In the genomic region with DNA sequence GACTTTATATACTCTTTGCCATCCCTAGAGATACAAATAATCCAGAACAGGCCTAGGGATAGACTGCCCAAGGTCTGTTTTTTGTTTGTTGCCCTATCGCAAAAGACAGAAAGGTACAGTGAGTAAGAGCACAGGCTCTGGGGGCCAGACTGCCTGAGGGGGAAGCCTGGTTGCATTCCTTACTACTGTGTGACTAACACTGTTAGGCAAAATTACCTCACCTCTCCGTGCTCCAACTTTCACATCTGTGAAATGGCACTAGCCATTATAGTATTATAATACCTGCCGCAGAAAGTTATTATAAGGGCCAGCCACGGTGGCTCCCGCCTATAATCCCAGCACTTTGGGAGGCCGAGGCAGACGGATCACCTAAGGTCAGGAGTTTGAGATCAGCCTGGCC, we compare ENCODE assay signal across 16 cellular contexts. TPM values are rescaled to one million over a fixed set of nuclear protein-coding genes. Genes with fewer than 3 reads are reported as not detected.
DNase-seq lines count a peak whose midpoint lies in the region; ATAC-seq, FAIRE-seq and TF ChIP-seq lines count a peak whose summit lies in the region.
"Had no signal": no experiment of that assay in that cellular context is flagged by ENCODE, and none has a peak within 500 bp of the region (broad histone marks: within the 10 kb centered on the region; RNA-seq: fewer than 3 reads in every experiment).

No MANE protein-coding gene starts in this region.

- no peak for TF ChIP-seq CTCF in bronchial epithelial cell (IDR thresholded peaks at IDR 0.05; ENCODE audit: insufficient read depth, low read length, severe bottlenecking)
- TF ChIP-seq CTCF in neural progenitor cell (IDR thresholded peaks at IDR 0.05), result no peak
- TF ChIP-seq CTCF in omental fat pad (IDR thresholded peaks at IDR 0.05), result no peak

- no peak overlapping the region for H3K18ac ChIP-seq in mesendoderm (ENCODE audit: low read length)

- H3K9me3 Mint-ChIP-seq in activated CD4-positive, alpha-beta T cell treated with anti-CD3 and anti-CD28 coated beads for 36 hours (ENCODE audit: low read depth), result no peaks in the 10 kb centered on the region
- H3K9me3 Mint-ChIP-seq in neural progenitor cell, result no peaks in the 10 kb centered on the region
- H3K9me3 Mint-ChIP-seq: activated T-helper 1 cell treated with anti-CD3 and anti-CD28 coated beads, Interleukin-12 subunit alpha, Interleukin-12 subunit beta, Interleukin-2, Interleukin-4 antibody, amounts not matched to agents 30 ng/mL and 10 ng/mL and 1 ng/mL, durations not matched to agents 14 hours and 24 hours and 36 hours; T-cell had no signal

- H3K4me2 ChIP-seq in mesendoderm (ENCODE audit: low read length) (no peak overlapping the region), neural progenitor cell (no peak overlapping the region)

- H3K23ac ChIP-seq in mesendoderm (ENCODE audit: low read length), result no peak overlapping the region

- H2BK15ac ChIP-seq in mesendoderm (replicated peaks; ENCODE audit: low read depth), result no peak overlapping the region

- H3K9ac ChIP-seq in mesendoderm (ENCODE audit: low read length), result no peak overlapping the region
- no peak overlapping the region for H3K9ac ChIP-seq in neural progenitor cell

- no CpG with 5 or more reads among the region's 7 CpGs for WGBS in mesendoderm (ENCODE audit: extremely low coverage, insufficient coverage, low lambda C conversion rate)

- POLR2A ChIA-PET in activated CD4-positive, alpha-beta T cell treated with anti-CD3 and anti-CD28 coated beads for 36 hours (lab: Charles Lee), result no interaction called here

- H3K9me3 ChIP-seq in neural progenitor cell (ENCODE audit: low read depth), result no peaks in the 10 kb centered on the region
- H3K9me3 ChIP-seq: Caco-2, neutrophil had no signal

- no peak for ATAC-seq in activated CD4-positive, alpha-beta T cell treated with anti-CD3 and anti-CD28 coated beads for 36 hours
- no peak for ATAC-seq in HG03135 (IDR thresholded peaks at IDR 0.05; ENCODE audit: unreplicated experiment)
- no peak for ATAC-seq in omental fat pad (ENCODE audit: low FRiP score)
- ATAC-seq: T-cell had no signal

- H2BK120ac ChIP-seq in mesendoderm (ENCODE audit: low read depth, low read length), result no peak overlapping the region

- H3K56ac ChIP-seq in mesendoderm (ENCODE audit: low read length), result no peak overlapping the region

- H3K4me3 Mint-ChIP-seq in activated CD4-positive, alpha-beta T cell treated with anti-CD3 and anti-CD28 coated beads for 36 hours, result no peak overlapping the region
- no peak overlapping the region for H3K4me3 Mint-ChIP-seq in neural progenitor cell
- H3K4me3 Mint-ChIP-seq: activated T-helper 1 cell treated with anti-CD3 and anti-CD28 coated beads, Interleukin-12 subunit alpha, Interleukin-12 subunit beta, Interleukin-2, Interleukin-4 antibody, amounts not matched to agents 30 ng/mL and 10 ng/mL and 1 ng/mL, durations not matched to agents 14 hours and 24 hours and 36 hours; T-cell had no signal

- H3K79me2 ChIP-seq in mesendoderm (ENCODE audit: control insufficient read depth, insufficient read depth, low read length) (no peaks in the 10 kb centered on the region), neural progenitor cell (ENCODE audit: low read depth) (peaks cover 4% of the 10 kb centered on the region)

- H3K36me3 ChIP-seq in bronchial epithelial cell (ENCODE audit: control insufficient read depth, insufficient read depth, low read length) (no peaks in the 10 kb centered on the region), mesendoderm (ENCODE audit: control insufficient read depth, insufficient read depth, low read length) (no peaks in the 10 kb centered on the region), neural progenitor cell (no peaks in the 10 kb centered on the region)
- H3K36me3 ChIP-seq: neutrophil had no signal

- H3K27me3 ChIP-seq in bronchial epithelial cell (ENCODE audit: control insufficient read depth, insufficient read depth, low read length) (no peaks in the 10 kb centered on the region), mesendoderm (ENCODE audit: insufficient read depth, low read length, poor library complexity) (no peaks in the 10 kb centered on the region), neural progenitor cell (no peaks in the 10 kb centered on the region)
- H3K27me3 ChIP-seq: neutrophil had no signal

- peak; percentile 32 for DNase-seq in activated CD4-positive, alpha-beta T cell treated with anti-CD3 and anti-CD28 coated beads for 36 hours
- no peak for DNase-seq in activated CD4-positive, alpha-beta T cell treated with anti-CD3 and anti-CD28 coated beads for 1 hour
- peak; percentile 84 for DNase-seq in NCI-H226
- DNase-seq in bronchial epithelial cell (ENCODE audit: low read depth), result peak; percentile 91
- peak; percentile 67 for DNase-seq in mesendoderm
- no peak for DNase-seq in neural progenitor cell (ENCODE audit: low spot score)
- DNase-seq in omental fat pad (ENCODE audit: low spot score), result no peak
- DNase-seq: activated CD4-positive, CD25-positive, alpha-beta regulatory T cell treated with anti-CD3 and anti-CD28 coated beads, Interleukin-2, amount 50 U/mL, for 72 hours; Caco-2; NCI-H2171 treated with DMSO at 0.1 percent for 48 hours; T-cell had no signal

- peaks cover 3% of the 10 kb centered on the region for H3K79me1 ChIP-seq in mesendoderm (ENCODE audit: low read length)

- no peaks in the 10 kb centered on the region for H3K4me1 ChIP-seq in mesendoderm (ENCODE audit: control insufficient read depth, low read depth, low read length)
- peaks cover 11% of the 10 kb centered on the region for H3K4me1 ChIP-seq in neural progenitor cell

- H3K27me3 Mint-ChIP-seq in activated CD4-positive, alpha-beta T cell treated with anti-CD3 and anti-CD28 coated beads for 36 hours, result no peaks in the 10 kb centered on the region
- peaks cover 2% of the 10 kb centered on the region for H3K27me3 Mint-ChIP-seq in neural progenitor cell (ENCODE audit: insufficient read depth, low read depth)
- H3K27me3 Mint-ChIP-seq: T-cell had no signal

- no peak overlapping the region for H3K27ac Mint-ChIP-seq in activated CD4-positive, alpha-beta T cell treated with anti-CD3 and anti-CD28 coated beads for 36 hours
- H3K27ac Mint-ChIP-seq in neural progenitor cell, result no peak overlapping the region
- H3K27ac Mint-ChIP-seq: activated T-helper 1 cell treated with anti-CD3 and anti-CD28 coated beads, Interleukin-12 subunit alpha, Interleukin-12 subunit beta, Interleukin-2, Interleukin-4 antibody, amounts not matched to agents 30 ng/mL and 10 ng/mL and 1 ng/mL, durations not matched to agents 14 hours and 24 hours and 36 hours; T-cell had no signal

- no peak overlapping the region for H2AK5ac ChIP-seq in mesendoderm (ENCODE audit: low read length)

- peaks cover 8% of the 10 kb centered on the region for H3F3A ChIP-seq in neural progenitor cell (ENCODE audit: low read depth)

- no peak overlapping the region for H4K8ac ChIP-seq in mesendoderm (ENCODE audit: low read depth, low read length)

- H3K36me3 Mint-ChIP-seq in activated CD4-positive, alpha-beta T cell treated with anti-CD3 and anti-CD28 coated beads for 36 hours (ENCODE audit: low read depth), result peaks cover 4% of the 10 kb centered on the region
- no peaks in the 10 kb centered on the region for H3K36me3 Mint-ChIP-seq in neural progenitor cell

- H3K4ac ChIP-seq in mesendoderm (ENCODE audit: low read depth, low read length), result no peak overlapping the region

- CTCF ChIA-PET in activated CD4-positive, alpha-beta T cell treated with anti-CD3 and anti-CD28 coated beads for 36 hours (lab: Charles Lee), result interaction anchor here (0.6 kb wide), 1 partner anchor 10 kb away, joined by 3 read pairs; no protein-coding TSS in a partner anchor

- no peak overlapping the region for H4K5ac ChIP-seq in mesendoderm (ENCODE audit: low read length)

- intact Hi-C loops in activated CD4-positive, alpha-beta T cell treated with anti-CD3 and anti-CD28 coated beads for 36 hours (cut with DNase I, micrococcal nuclease), result loop anchor here (5.0 to 10.0 kb wide), 4 partner anchors 252 to 387 kb away; partner anchors contain the start of genes ATM (in 1 of the 2), CWF19L2 (in 1 of the 2), ELMOD1 (in 1 of the 2) and NPAT (in 1 of the 2)

- H2AFZ ChIP-seq in neural progenitor cell (replicated peaks), result no peak overlapping the region

- H4K20me1 ChIP-seq in neural progenitor cell (ENCODE audit: low read depth), result peaks cover 14% of the 10 kb centered on the region

- peaks cover 70% of the 10 kb centered on the region for H3K4me1 Mint-ChIP-seq in activated CD4-positive, alpha-beta T cell treated with anti-CD3 and anti-CD28 coated beads for 36 hours
- H3K4me1 Mint-ChIP-seq in neural progenitor cell, result peaks cover 26% of the 10 kb centered on the region

- H3K27ac ChIP-seq in mesendoderm (ENCODE audit: low read depth, low read length), result no peak overlapping the region
- H3K27ac ChIP-seq in neural progenitor cell, result no peak overlapping the region
- H3K27ac ChIP-seq: neutrophil had no signal

- no peak for FAIRE-seq in bronchial epithelial cell (lab: Jason Lieb, UNC)
- FAIRE-seq: A204.1, endometrium had no signal

- H3K4me3 ChIP-seq in bronchial epithelial cell (ENCODE audit: low read depth, low read length), result no peak overlapping the region
- no peak overlapping the region for H3K4me3 ChIP-seq in mesendoderm (ENCODE audit: low read length)
- H3K4me3 ChIP-seq in neural progenitor cell, result no peak overlapping the region

- no peak overlapping the region for H2BK5ac ChIP-seq in mesendoderm (ENCODE audit: low read length)

RNA-seq across cellular contexts. Expression of gene SLC35F2, which starts 14.5 kb away (rescaled TPM):
- total RNA-seq in activated CD4-positive, alpha-beta T cell treated with anti-CD3 and anti-CD28 coated beads for 36 hours, result 10 to 100 TPM; 24.5 to 25.5 TPM
- 34.8 and 72.7 TPM in 2 replicates for total RNA-seq in bronchial epithelial cell
- 14.8 TPM for polyA plus RNA-seq in mesendoderm (2013, experiment 1 of 2)
- polyA plus RNA-seq in mesendoderm (2013, experiment 2 of 2), result 14.8 TPM
- 9.8 and 10.3 TPM in 2 replicates for total RNA-seq in neural progenitor cell (ENCODE audit: low replicate concordance)
- total RNA-seq in omental fat pad, result 10 to 100 TPM in 1 of 4 donors, 1 to 10 TPM in 3; 4.9 to 15.1 (median 8.8) TPM

Comparison
In these comparisons a context has a peak if more than half of its experiments do, and no peak if none do; other contexts are left out.
1. DNase-seq: peak in activated CD4-positive, alpha-beta T cell treated with anti-CD3 and anti-CD28 coated beads for 36 hours (single experiment), NCI-H226 (single experiment), bronchial epithelial cell (single experiment) and mesendoderm (single experiment); none in activated CD4-positive, alpha-beta T cell treated with anti-CD3 and anti-CD28 coated beads for 1 hour (single experiment), neural progenitor cell (single experiment) and omental fat pad (single experiment).